26 cellular contexts compared by ENCODE assay signal in genomic region chr6:166714581-166714980, GRCh38.
"Had no signal": no experiment of that assay in that cellular context is flagged by ENCODE, and none has a peak within 500 bp of the region (broad histone marks: within the 10 kb centered on the region; RNA-seq: fewer than 3 reads in every experiment).

No MANE protein-coding gene starts in this region.

- DNase-seq: activated CD4-positive, alpha-beta memory T cell treated with anti-CD3 and anti-CD28 coated beads, Interleukin-2, amount 10 ng/mL, durations not matched to agents 7 days and 5 days; activated CD4-positive, alpha-beta T cell treated with anti-CD3 and anti-CD28 coated beads for 36 hours; activated CD4-positive, alpha-beta T cell treated with anti-CD3 and anti-CD28 coated beads, Interleukin-2, amount 50 U/mL, for 1 hour; activated gamma-delta T cell; activated naive CD4-positive, alpha-beta T cell treated with anti-CD3 and anti-CD28 coated beads for 36 hours; activated naive CD8-positive, alpha-beta T cell treated with anti-CD3 and anti-CD28 coated beads for 36 hours; activated T-cell treated with anti-CD3 and anti-CD28 coated beads for 4 hours; activated T-cell treated with anti-CD3 and anti-CD28 coated beads, Interleukin-2, amount 50 U/mL, for 48 hours; brain microvascular endothelial cell; NCI-H1092 treated with DMSO at 0.1 percent for 48 hours; NCI-H1436; NCI-H1694 treated with DMSO at 0.1 percent for 48 hours; NCI-H2081; NCI-H510A treated with DMSO at 0.1 percent for 48 hours; NCI-H69; NK-92 treated with Interleukin-12 subunit alpha and Interleukin-12 subunit beta, amount 100 ng/mL, for 24 hours; OCI-M1; RPMI8226; T-helper 1 cell; WERI-Rb-1 had no signal

- H3K4me3 ChIP-seq: cardiac muscle cell, SK-N-MC had no signal

- ATAC-seq: activated CD4-positive, alpha-beta T cell treated with anti-CD3 and anti-CD28 coated beads for 36 hours; activated T-helper 17 cell treated with anti-CD3 and anti-CD28 coated beads, Interleukin-2, amount 50 U/mL, for 72 hours; Panc1; Right ventricle myocardium inferior had no signal

- H3K27ac ChIP-seq: brain microvascular endothelial cell, cardiac muscle cell, KMS-11, SK-N-MC, WERI-Rb-1 had no signal
